Comparison of ENCODE assay signal across 11 cellular contexts in genomic region chrX:57906790-57907189, GRCh38. TPM values are rescaled to one million over a fixed set of nuclear protein-coding genes. Genes with fewer than 3 reads are reported as not detected.
DNase-seq lines count a peak whose midpoint lies in the region; ATAC-seq and TF ChIP-seq lines count a peak whose summit lies in the region.
"Had no signal": no experiment of that assay in that cellular context is flagged by ENCODE, and none has a peak within 500 bp of the region (broad histone marks: within the 10 kb centered on the region; RNA-seq: fewer than 3 reads in every experiment).

No MANE protein-coding gene starts in this region.

- DNase-seq in AG20443 (ENCODE audit: low spot score) (peak; percentile 21), HCEC 1CT (peak; percentile 49), adipocyte (ENCODE audit: low read depth) (peak; percentile 66), mesenchymal stem cell (no peak), GM10266 (ENCODE audit: extremely low spot score) (no peak), upper lobe of right lung (no peak), adrenal gland (no peak), Peyer's patch (no peak)
- DNase-seq: NCI-H82 had no signal

- H3K27me3 ChIP-seq in adipocyte (replicated peaks; ENCODE audit: control insufficient read depth, insufficient read depth, low read length) (peaks cover 4% of the 10 kb centered on the region), mesenchymal stem cell (ENCODE audit: control insufficient read depth in 1 of 2, insufficient read depth in 1 of 2, low read length in 2 of 2) (no peaks in the 10 kb centered on the region), upper lobe of right lung (no peaks in the 10 kb centered on the region), adrenal gland (no peaks in the 10 kb centered on the region), Peyer's patch (no peaks in the 10 kb centered on the region)
- H3K27me3 ChIP-seq: foreskin keratinocyte had no signal

- no peak overlapping the region for H4K91ac ChIP-seq in mesenchymal stem cell (ENCODE audit: low read length)

- H3K14ac ChIP-seq in mesenchymal stem cell (ENCODE audit: low read length in 2 of 2) = no peak overlapping the region

- H3K9ac ChIP-seq in adipocyte (ENCODE audit: low read length) (no peak overlapping the region), mesenchymal stem cell (ENCODE audit: low read length) (peak overlapping the region; percentile 55)

- H3K18ac ChIP-seq in mesenchymal stem cell (ENCODE audit: low read depth in 1 of 2, low read length in 2 of 2) = no peak overlapping the region

- H3K4me2 ChIP-seq in mesenchymal stem cell (ENCODE audit: low read length, poor library complexity, severe bottlenecking) = no peak overlapping the region

- H3K4me3 ChIP-seq in adipocyte (ENCODE audit: low read length) = peak overlapping the region; percentile 55
- H3K4me3 ChIP-seq in mesenchymal stem cell (ENCODE audit: insufficient read depth in 1 of 2, low read depth in 1 of 2, low read length in 2 of 2) = peak overlapping the region in 1 of 2 experiments; percentile 65
- H3K4me3 ChIP-seq in upper lobe of right lung = no peak overlapping the region
- peak overlapping the region in 1 of 4 donors; percentile 4 for H3K4me3 ChIP-seq in adrenal gland
- no peak overlapping the region for H3K4me3 ChIP-seq in Peyer's patch

- H3K4me1 ChIP-seq in adipocyte (ENCODE audit: control insufficient read depth, insufficient read depth, low read length) (peaks cover 25% of the 10 kb centered on the region), mesenchymal stem cell (ENCODE audit: control insufficient read depth, insufficient read depth, low read depth, low read length) (no peaks in the 10 kb centered on the region), upper lobe of right lung (peaks cover 17% of the 10 kb centered on the region), adrenal gland (replicated peaks in 1 of 2) (peaks cover 0 to 30% of the 10 kb centered on the region in 2 donors), Peyer's patch (no peaks in the 10 kb centered on the region)
- H3K4me1 ChIP-seq: foreskin keratinocyte had no signal

- no CpG with 5 or more reads among the region's 1 CpG for WGBS in mesenchymal stem cell
- WGBS in adrenal gland, 4 donors = 19 to 34% (median 24%) methylated on average over 1 of the region's 1 CpG

- H2BK120ac ChIP-seq in mesenchymal stem cell (ENCODE audit: low read depth, low read length) = no peak overlapping the region

- H2BK12ac ChIP-seq in mesenchymal stem cell (ENCODE audit: low read length in 2 of 2) = no peak overlapping the region

- H3K27ac ChIP-seq in mesenchymal stem cell (ENCODE audit: low read length, poor library complexity, severe bottlenecking) (no peak overlapping the region), upper lobe of right lung (no peak overlapping the region), adrenal gland (peak overlapping the region in 1 of 5 donors; percentile 27), Peyer's patch (peak overlapping the region in 1 of 4 donors; percentile 30)
- H3K27ac ChIP-seq: foreskin keratinocyte had no signal

- intact Hi-C loops in upper lobe of right lung (cut with DNase I) = no loop called here
- intact Hi-C loops in adrenal gland (cut with DNase I) = no loop called here

- H3K9me3 ChIP-seq in adipocyte (ENCODE audit: control insufficient read depth, low read length) = peaks cover 7% of the 10 kb centered on the region
- no peaks in the 10 kb centered on the region for H3K9me3 ChIP-seq in mesenchymal stem cell (ENCODE audit: control insufficient read depth, low read length)
- no peaks in the 10 kb centered on the region for H3K9me3 ChIP-seq in upper lobe of right lung
- H3K9me3 ChIP-seq in adrenal gland (replicated peaks in 1 of 3) = no peaks in the 10 kb centered on the region
- no peaks in the 10 kb centered on the region for H3K9me3 ChIP-seq in Peyer's patch

- H2BK5ac ChIP-seq in mesenchymal stem cell (ENCODE audit: low read depth, low read length, poor library complexity, severe bottlenecking) = no peak overlapping the region

- no peak overlapping the region for H2AK5ac ChIP-seq in mesenchymal stem cell (ENCODE audit: low read length, severe bottlenecking)

- no peak overlapping the region for H3K23ac ChIP-seq in mesenchymal stem cell (ENCODE audit: low read length in 2 of 2)

- no peaks in the 10 kb centered on the region for H3K36me3 ChIP-seq in adipocyte (ENCODE audit: control insufficient read depth, insufficient read depth, low read length, severe bottlenecking)
- no peaks in the 10 kb centered on the region for H3K36me3 ChIP-seq in mesenchymal stem cell (ENCODE audit: control insufficient read depth in 1 of 2, insufficient read depth in 2 of 2, low read depth in 1 of 2, low read length in 2 of 2)
- no peaks in the 10 kb centered on the region for H3K36me3 ChIP-seq in upper lobe of right lung
- H3K36me3 ChIP-seq in adrenal gland (replicated peaks in 1 of 2) = no peaks in the 10 kb centered on the region
- H3K36me3 ChIP-seq in Peyer's patch = no peaks in the 10 kb centered on the region

- no peak for TF ChIP-seq POLR2A in adrenal gland (IDR thresholded peaks at IDR 0.05)
- no peak for TF ChIP-seq POLR2A in Peyer's patch (IDR thresholded peaks at IDR 0.05)

- H3K79me1 ChIP-seq in mesenchymal stem cell (replicated peaks; ENCODE audit: low read length, poor library complexity, severe bottlenecking) = no peaks in the 10 kb centered on the region

- H3K4ac ChIP-seq in mesenchymal stem cell (ENCODE audit: low read depth in 1 of 2, low read length in 2 of 2) = no peak overlapping the region

- H2AFZ ChIP-seq in mesenchymal stem cell (ENCODE audit: low read depth, low read length) = no peak overlapping the region

- no peak overlapping the region for H2BK15ac ChIP-seq in mesenchymal stem cell (ENCODE audit: low read depth, poor library complexity, severe bottlenecking)

- no peak overlapping the region for H4K8ac ChIP-seq in mesenchymal stem cell (ENCODE audit: low read length)

- TF ChIP-seq CTCF in GM10266 (IDR thresholded peaks at IDR 0.05; ENCODE audit: control insufficient read depth, insufficient read depth, low read depth, missing control alignments) (no peak), upper lobe of right lung (IDR thresholded peaks at IDR 0.05) (no peak), adrenal gland (IDR thresholded peaks at IDR 0.05) (no peak), Peyer's patch (IDR thresholded peaks at IDR 0.05) (no peak)

- no peak for ATAC-seq in upper lobe of right lung
- ATAC-seq: foreskin keratinocyte had no signal

RNA-seq across cellular contexts. Expression of gene ZXDA, which starts 3.5 kb away (rescaled TPM):
- not detected for polyA plus RNA-seq in mesenchymal stem cell (2013, experiment 1 of 2)
- not detected for polyA plus RNA-seq in mesenchymal stem cell (2013, experiment 2 of 2)
- total RNA-seq in upper lobe of right lung (5.5 TPM), adrenal gland (1 to 10 TPM; 3.4 to 9.4 (median 6.2) TPM), Peyer's patch (1 to 10 TPM; 4.4 to 9.9 (median 6.7) TPM)
- polyA plus RNA-seq in adrenal gland = 1 to 10 TPM in 1 of 3 donors, under 1 TPM in 2; 0.47 to 2.1 (median 0.72) TPM
- polyA plus RNA-seq: neural cell had no signal

Comparison
In these comparisons a context has a peak if more than half of its experiments do, and no peak if none do; other contexts are left out.
1. DNase-seq: peak in AG20443 (single experiment), HCEC 1CT (single experiment) and adipocyte (single experiment); none in mesenchymal stem cell (single experiment), GM10266 (single experiment), upper lobe of right lung (single experiment), adrenal gland (0 of 7) and Peyer's patch (0 of 3).